Comparison of ENCODE assay signal across 16 cellular contexts in genomic region chr13:43830481-43830873, GRCh38. TPM values are rescaled to one million over a fixed set of nuclear protein-coding genes. Genes with fewer than 3 reads are reported as not detected.
DNase-seq lines count a peak whose midpoint lies in the region; ATAC-seq and TF ChIP-seq lines count a peak whose summit lies in the region.
"Had no signal": no experiment of that assay in that cellular context is flagged by ENCODE, and none has a peak within 500 bp of the region (broad histone marks: within the 10 kb centered on the region; RNA-seq: fewer than 3 reads in every experiment).

No MANE protein-coding gene starts in this region.

- H3K9me3 Mint-ChIP-seq in nephron progenitor cell, result no peaks in the 10 kb centered on the region
- no peaks in the 10 kb centered on the region for H3K9me3 Mint-ChIP-seq in activated CD4-positive, alpha-beta T cell treated with anti-CD3 and anti-CD28 coated beads, Interleukin-2, amount 10 ng/mL, durations not matched to agents 7 days and 5 days
- H3K9me3 Mint-ChIP-seq: T-cell had no signal

- no peak for ATAC-seq in HG02840 (IDR thresholded peaks at IDR 0.05; ENCODE audit: low FRiP score, unreplicated experiment)
- ATAC-seq: HCT116, T-cell had no signal

- H3K27me3 Mint-ChIP-seq in nephron progenitor cell (ENCODE audit: low read depth, poor library complexity), result no peaks in the 10 kb centered on the region
- H3K27me3 Mint-ChIP-seq in activated CD4-positive, alpha-beta T cell treated with anti-CD3 and anti-CD28 coated beads, Interleukin-2, amount 10 ng/mL, durations not matched to agents 7 days and 5 days, result peaks cover 22% of the 10 kb centered on the region

- peaks cover 5% of the 10 kb centered on the region for H3K4me1 Mint-ChIP-seq in nephron progenitor cell
- H3K4me1 Mint-ChIP-seq in activated CD4-positive, alpha-beta T cell treated with anti-CD3 and anti-CD28 coated beads, Interleukin-2, amount 10 ng/mL, durations not matched to agents 7 days and 5 days, result no peaks in the 10 kb centered on the region
- H3K4me1 Mint-ChIP-seq: CD4-positive, CD25-positive, alpha-beta regulatory T cell; T-cell had no signal

- TF ChIP-seq CTCF in nephron progenitor cell (IDR thresholded peaks at IDR 0.05), result no peak

- DNase-seq in AG20443 (ENCODE audit: low spot score), result peak; percentile 69
- DNase-seq in NOMO-1 (lab: John Stamatoyannopoulos, UW; ENCODE audit: unreplicated experiment in 2 of 2), result peak; percentile 77 to 91
- DNase-seq in dedifferentiated amniotic fluid mesenchymal stem cell (ENCODE audit: extremely low spot score), result peak; percentile 95
- DNase-seq in nephron progenitor cell, result no peak
- DNase-seq in cerebellum (ENCODE audit: low spot score), result no peak
- DNase-seq in activated CD4-positive, alpha-beta T cell treated with anti-CD3 and anti-CD28 coated beads, Interleukin-2, amount 10 ng/mL, durations not matched to agents 7 days and 5 days, result no peak
- no peak for DNase-seq in activated CD8-positive, alpha-beta memory T cell treated with anti-CD3 and anti-CD28 coated beads for 24 hours
- DNase-seq: activated CD4-positive, alpha-beta T cell treated with anti-CD3 and anti-CD28 coated beads, Interleukin-2, amount 50 U/mL, for 48 hours; activated naive CD4-positive, alpha-beta T cell; CD4-positive, CD25-positive, alpha-beta regulatory T cell; dorsolateral prefrontal cortex; mesendoderm; T-cell; thyroid gland had no signal

- CTCF ChIA-PET in activated CD4-positive, alpha-beta T cell treated with anti-CD3 and anti-CD28 coated beads, Interleukin-2, amount 10 ng/mL, durations not matched to agents 7 days and 5 days (lab: Charles Lee), result no interaction called here

- peak overlapping the region; percentile 59 for H3K27ac Mint-ChIP-seq in nephron progenitor cell
- H3K27ac Mint-ChIP-seq in activated CD4-positive, alpha-beta T cell treated with anti-CD3 and anti-CD28 coated beads, Interleukin-2, amount 10 ng/mL, durations not matched to agents 7 days and 5 days, result no peak overlapping the region
- H3K27ac Mint-ChIP-seq: CD4-positive, CD25-positive, alpha-beta regulatory T cell; T-cell had no signal

- POLR2A ChIA-PET in activated CD4-positive, alpha-beta T cell treated with anti-CD3 and anti-CD28 coated beads, Interleukin-2, amount 10 ng/mL, durations not matched to agents 7 days and 5 days (lab: Charles Lee), result no interaction called here

- H3K4me3 Mint-ChIP-seq in nephron progenitor cell, result no peak overlapping the region
- no peak overlapping the region for H3K4me3 Mint-ChIP-seq in activated CD4-positive, alpha-beta T cell treated with anti-CD3 and anti-CD28 coated beads, Interleukin-2, amount 10 ng/mL, durations not matched to agents 7 days and 5 days
- H3K4me3 Mint-ChIP-seq: CD4-positive, CD25-positive, alpha-beta regulatory T cell; T-cell had no signal

- no peaks in the 10 kb centered on the region for H3K36me3 Mint-ChIP-seq in nephron progenitor cell (ENCODE audit: low read depth)
- H3K36me3 Mint-ChIP-seq in activated CD4-positive, alpha-beta T cell treated with anti-CD3 and anti-CD28 coated beads, Interleukin-2, amount 10 ng/mL, durations not matched to agents 7 days and 5 days (ENCODE audit: low read depth), result no peaks in the 10 kb centered on the region
- H3K36me3 Mint-ChIP-seq: CD4-positive, CD25-positive, alpha-beta regulatory T cell; T-cell had no signal

RNA-seq across cellular contexts. Expression of gene ENOX1, which starts 43.7 kb away (rescaled TPM):
- 19.7 TPM for total RNA-seq in cerebellum
- total RNA-seq in activated CD4-positive, alpha-beta T cell treated with anti-CD3 and anti-CD28 coated beads, Interleukin-2, amount 10 ng/mL, durations not matched to agents 7 days and 5 days, result under 1 TPM; 0.07 to 0.19 TPM
- total RNA-seq: CD4-positive, CD25-positive, alpha-beta regulatory T cell had no signal

RNA-seq across cellular contexts. Expression of gene CCDC122, which starts 49.1 kb away (rescaled TPM):
- 4.2 TPM for total RNA-seq in cerebellum
- total RNA-seq in activated CD4-positive, alpha-beta T cell treated with anti-CD3 and anti-CD28 coated beads, Interleukin-2, amount 10 ng/mL, durations not matched to agents 7 days and 5 days, result under 1 TPM; 0.50 to 0.62 TPM

RNA-seq across cellular contexts. Expression of gene LACC1, which starts 49.2 kb away (rescaled TPM):
- 2.4 TPM for total RNA-seq in cerebellum
- 1 to 10 TPM; 1.7 to 2.2 TPM for total RNA-seq in activated CD4-positive, alpha-beta T cell treated with anti-CD3 and anti-CD28 coated beads, Interleukin-2, amount 10 ng/mL, durations not matched to agents 7 days and 5 days

Comparison
In these comparisons a context has a peak if more than half of its experiments do, and no peak if none do; other contexts are left out.
1. DNase-seq: peak in AG20443 (single experiment), NOMO-1 (2 of 2) and dedifferentiated amniotic fluid mesenchymal stem cell (single experiment); none in nephron progenitor cell (single experiment), cerebellum (single experiment), activated CD4-positive, alpha-beta T cell treated with anti-CD3 and anti-CD28 coated beads, Interleukin-2, amount 10 ng/mL, durations not matched to agents 7 days and 5 days (single experiment) and activated CD8-positive, alpha-beta memory T cell treated with anti-CD3 and anti-CD28 coated beads for 24 hours (single experiment).
2. RNA of gene ENOX1, which starts 43.7 kb away (total RNA-seq): 19.7 TPM in cerebellum (single experiment); 0.07 to 0.19 TPM in activated CD4-positive, alpha-beta T cell treated with anti-CD3 and anti-CD28 coated beads, Interleukin-2, amount 10 ng/mL, durations not matched to agents 7 days and 5 days; every median in the first group is over 10 times any median in the second.